In genomic region chr2:87593791-87594413, GRCh38 we compare ENCODE assay signal across 8 cellular contexts.
A peak's percentile ranks its signal among the peaks of the same experiment; 100 is the strongest.
DNase-seq lines count a peak whose midpoint lies in the region; ATAC-seq, FAIRE-seq and TF ChIP-seq lines count a peak whose summit lies in the region.
"Not testable (repeated sequence)": the region's sequence is repeated elsewhere in the genome, so short reads cannot be mapped to it uniquely, and the experiment has no call there.

No MANE protein-coding gene starts in this region.

- peak overlapping the region in 2 of 8 donors; percentile 61 to 77 for H3K27ac Mint-ChIP-seq in CD8-positive, alpha-beta memory T cell
- not testable (repeated sequence) for H3K27ac Mint-ChIP-seq in activated CD4-positive, alpha-beta memory T cell treated with anti-CD3 and anti-CD28 coated beads for 36 hours; MCF 10A (ENCODE audit: low read depth, unreplicated experiment)

- not testable (repeated sequence) for H3K79me2 ChIP-seq in HepG2 (ENCODE audit: insufficient read depth, low read length)

- not testable (repeated sequence) for TF ChIP-seq POLR2A in HepG2 (IDR thresholded peaks at IDR 0.05; ENCODE audit: insufficient read depth in 1 of 2, low read depth in 2 of 2, low read length in 2 of 2)

- H3K4me2 ChIP-seq in HepG2 (ENCODE audit: low read depth, low read length) = not testable (repeated sequence)

- H3K9me3 ChIP-seq in CD8-positive, alpha-beta memory T cell (ENCODE audit: low read length); HepG2 (ENCODE audit: low read length); tibial artery: not testable (repeated sequence)

- H3K4me1 Mint-ChIP-seq in CD8-positive, alpha-beta memory T cell; activated CD4-positive, alpha-beta memory T cell treated with anti-CD3 and anti-CD28 coated beads for 36 hours (ENCODE audit: low read depth); MCF 10A (ENCODE audit: insufficient read depth, unreplicated experiment): not testable (repeated sequence)

- CTCF ChIA-PET in CD8-positive, alpha-beta memory T cell (lab: Charles Lee); activated CD4-positive, alpha-beta memory T cell treated with anti-CD3 and anti-CD28 coated beads for 36 hours (lab: Charles Lee); MCF 10A (lab: Yijun Ruan, JAX); HepG2 (lab: Yijun Ruan, JAX; ENCODE audit: low intra/inter-chr PET ratio, low total read pairs): not testable (repeated sequence)

- not testable (repeated sequence) for H3K36me3 Mint-ChIP-seq in CD8-positive, alpha-beta memory T cell; activated CD4-positive, alpha-beta memory T cell treated with anti-CD3 and anti-CD28 coated beads for 36 hours; MCF 10A (ENCODE audit: insufficient read depth, unreplicated experiment)

- H4K20me1 ChIP-seq in HepG2 (ENCODE audit: insufficient read depth, low read length) = not testable (repeated sequence)

- peak overlapping the region in 1 of 7 donors; percentile 26 for H3K4me3 Mint-ChIP-seq in CD8-positive, alpha-beta memory T cell
- not testable (repeated sequence) for H3K4me3 Mint-ChIP-seq in activated CD4-positive, alpha-beta memory T cell treated with anti-CD3 and anti-CD28 coated beads for 36 hours
- peak overlapping the region; percentile 46 for H3K4me3 Mint-ChIP-seq in MCF 10A (ENCODE audit: unreplicated experiment)

- intact Hi-C loops in activated CD4-positive, alpha-beta memory T cell treated with anti-CD3 and anti-CD28 coated beads for 36 hours (cut with micrococcal nuclease); MCF 10A (cut with micrococcal nuclease); HepG2 (cut with micrococcal nuclease; ENCODE audit: unreplicated experiment); tibial artery (cut with DNase I; ENCODE audit: low total_unique reads): not testable (repeated sequence)

- H3K27me3 Mint-ChIP-seq in CD8-positive, alpha-beta memory T cell; activated CD4-positive, alpha-beta memory T cell treated with anti-CD3 and anti-CD28 coated beads for 36 hours; MCF 10A (ENCODE audit: insufficient read depth, unreplicated experiment): not testable (repeated sequence)

- H3K9me3 Mint-ChIP-seq in CD8-positive, alpha-beta memory T cell; activated CD4-positive, alpha-beta memory T cell treated with anti-CD3 and anti-CD28 coated beads for 36 hours; MCF 10A (ENCODE audit: unreplicated experiment): not testable (repeated sequence)

- H3K36me3 ChIP-seq in CD8-positive, alpha-beta memory T cell (ENCODE audit: insufficient read depth, low read length); HepG2 (replicated peaks in 1 of 2; ENCODE audit: control insufficient read depth in 1 of 2, insufficient read depth in 2 of 2, low read length in 2 of 2); tibial artery: not testable (repeated sequence)

- H3K27me3 ChIP-seq in CD8-positive, alpha-beta memory T cell (ENCODE audit: insufficient read depth, low read length, poor library complexity, severe bottlenecking); HepG2 (ENCODE audit: control insufficient read depth in 1 of 2, insufficient read depth in 2 of 2, low read length in 2 of 2); tibial artery: not testable (repeated sequence)

- peak; percentile 73 for ATAC-seq in HepG2

- H3K9ac ChIP-seq in HepG2 (ENCODE audit: insufficient read depth, low read depth, low read length) = not testable (repeated sequence)

- not testable (repeated sequence) for H2AFZ ChIP-seq in HepG2 (ENCODE audit: low read length)

- not testable (repeated sequence) for TF ChIP-seq CTCF in MCF 10A (IDR thresholded peaks at IDR 0.05; ENCODE audit: unreplicated experiment); foreskin fibroblast (IDR thresholded peaks at IDR 0.05; ENCODE audit: low read depth, low read length); HepG2 (CRISPR knock-in tag; IDR thresholded peaks at IDR 0.05); tibial artery (IDR thresholded peaks at IDR 0.05)

- H3K4me3 ChIP-seq in CD8-positive, alpha-beta memory T cell (ENCODE audit: low read length); foreskin fibroblast (ENCODE audit: low read depth in 1 of 2, low read length in 2 of 2); HepG2 (replicated peaks in 1 of 3; ENCODE audit: insufficient read depth in 1 of 3, low read depth in 2 of 3, low read length in 3 of 3); tibial artery: not testable (repeated sequence)

- not testable (repeated sequence) for TF ChIP-seq RAD21 in HepG2 (CRISPR knock-in tag; IDR thresholded peaks at IDR 0.05)

- H3K27ac ChIP-seq in CD8-positive, alpha-beta memory T cell (ENCODE audit: low read depth, low read length); HepG2 (ENCODE audit: extremely low read length, insufficient read depth, low read length): not testable (repeated sequence)
- H3K27ac ChIP-seq in tibial artery = peak overlapping the region in 1 of 2 donors; percentile 48

- in situ Hi-C loops in HepG2 (cut with HindIII; ENCODE audit: extremely low pct_ligation_motif_present, low pct_unique_long_range_greater_than_20kb) = not testable (repeated sequence)

- POLR2A ChIA-PET in CD8-positive, alpha-beta memory T cell (lab: Charles Lee); activated CD4-positive, alpha-beta memory T cell treated with anti-CD3 and anti-CD28 coated beads for 36 hours (lab: Charles Lee); MCF 10A (lab: Yijun Ruan, JAX); HepG2 (lab: Yijun Ruan, JAX): not testable (repeated sequence)

- TF ChIP-seq EP300 in HepG2 (IDR thresholded peaks at IDR 0.05; ENCODE audit: low read depth in 2 of 2, low read length in 2 of 2); HepG2 (CRISPR knock-in tag; IDR thresholded peaks at IDR 0.05; ENCODE audit: borderline replicate concordance): not testable (repeated sequence)

- H3K4me1 ChIP-seq in CD8-positive, alpha-beta memory T cell (ENCODE audit: insufficient read depth, low read length); HepG2 (ENCODE audit: insufficient read depth, low read length): not testable (repeated sequence)
- H3K4me1 ChIP-seq in tibial artery = peaks cover 0 to 12% (median 7%) of the 10 kb centered on the region in 4 donors

- 72% methylated on average over 8 of the region's 9 CpGs for WGBS in HepG2 (ENCODE audit: low lambda C conversion rate)

- DNase-seq in CD8-positive, alpha-beta memory T cell = peak; percentile 4 to 77 (median 33)
- DNase-seq in NCI-H226 (peak; percentile 32), MCF 10A (ENCODE audit: unreplicated experiment) (peak; percentile 67), foreskin fibroblast (peak; percentile 16 to 36), HepG2 (ENCODE audit: low spot score) (peak; percentile 6), pulmonary artery endothelial cell (ENCODE audit: low read depth, low spot score) (peak; percentile 37), tibial artery (peak; percentile 78 to 91)
- DNase-seq in activated CD4-positive, alpha-beta memory T cell treated with anti-CD3 and anti-CD28 coated beads for 36 hours = peak; percentile 65

- BruUV-seq in MCF 10A (replicated peaks; lab: Mats Ljungman, UMichigan); HepG2 (replicated peaks; lab: Mats Ljungman, UMichigan): not testable (repeated sequence)

- not testable (repeated sequence) for FAIRE-seq in HepG2 (lab: Jason Lieb, UNC)

Comparison
In these comparisons a context has a peak if more than half of its experiments do, and no peak if none do; other contexts are left out.
1. DNase-seq: peak in every context shown above with its lines; median percentile 84 in tibial artery; 67 in MCF 10A; 65 in activated CD4-positive, alpha-beta memory T cell treated with anti-CD3 and anti-CD28 coated beads for 36 hours; 37 in pulmonary artery endothelial cell; 33 in CD8-positive, alpha-beta memory T cell; 32 in NCI-H226; 26 in foreskin fibroblast; 6 in HepG2.